ENCODE assay signal across 3 cellular contexts in genomic region chr12:123782997-123783792, GRCh38.
TF ChIP-seq lines count a peak whose summit lies in the region.

No MANE protein-coding gene starts in this region.

TF ChIP-seq in HepG2, 621 proteins besides CTCF, POLR2A, EP300 and RAD21:
- peak; percentile 95 for TF ChIP-seq ZNF329 (CRISPR knock-in tag; IDR thresholded peaks at IDR 0.05; ENCODE audit: low read depth)
- TF ChIP-seq LCORL (IDR thresholded peaks at IDR 0.05), result no peak
- no peak for TF ChIP-seq LCORL (CRISPR knock-in tag; IDR thresholded peaks at IDR 0.05)

TF ChIP-seq in K562, 482 proteins besides CTCF, POLR2A, EP300 and RAD21:
- TF ChIP-seq DDX20 (tag; IDR thresholded peaks at IDR 0.05; ENCODE audit: low read depth) (no peak), GABPA (tag; conservative IDR thresholded peaks at IDR 0.05; ENCODE audit: low read depth) (0 out of 2 replicates have a peak, but pooled peaks have one; percentile 33), FOXM1 (IDR thresholded peaks at IDR 0.05; ENCODE audit: low read depth) (no peak), FOXM1 (CRISPR knock-in tag; IDR thresholded peaks at IDR 0.05; ENCODE audit: low read depth) (no peak), NR2C1 (IDR thresholded peaks at IDR 0.05) (no peak; the same call in 1 of the 2 replicates), NR2C1 (tag; IDR thresholded peaks at IDR 0.05) (peak; percentile 55; the same call in 1 of the 2 replicates), E2F4 (CRISPR knock-in tag; IDR thresholded peaks at IDR 0.05; ENCODE audit: low read depth) (no peak), NR2C2 (CRISPR knock-in tag; IDR thresholded peaks at IDR 0.05) (no peak), NR2C2 (tag; IDR thresholded peaks at IDR 0.05) (peak; percentile 54)

TF ChIP-seq in endothelial cell of umbilical vein, 7 proteins besides CTCF, POLR2A, EP300 and RAD21:
- TF ChIP-seq POLR2AphosphoS5 (IDR thresholded peaks at IDR 0.05; ENCODE audit: insufficient read depth, low read depth, low read length), result no peak
- TF ChIP-seq FOS (IDR thresholded peaks at IDR 0.05; ENCODE audit: borderline replicate concordance, insufficient read depth, low read length), result no peak
- TF ChIP-seq GATA2 (IDR thresholded peaks at IDR 0.05; ENCODE audit: insufficient read depth, insufficient read length, low read depth, low read length), result no peak
- no peak for TF ChIP-seq MAX (IDR thresholded peaks at IDR 0.05; ENCODE audit: insufficient read depth, insufficient read length)
- TF ChIP-seq MYC (IDR thresholded peaks at IDR 0.05; ENCODE audit: low read depth, low read length), result no peak
- no peak for TF ChIP-seq JUN (IDR thresholded peaks at IDR 0.05; ENCODE audit: borderline replicate concordance, insufficient read depth, insufficient read length, low read depth)
- no peak for TF ChIP-seq EZH2 (IDR thresholded peaks at IDR 0.05; ENCODE audit: borderline replicate concordance, low read depth, low read length, severe bottlenecking)
TF ChIP-seq in endothelial cell of umbilical vein: peak in this region for 0.
